In genomic region chr12:6827982-6828670, GRCh38 we compare ENCODE assay signal across 8 cellular contexts. TPM values are rescaled to one million over a fixed set of nuclear protein-coding genes. Genes with fewer than 3 reads are reported as not detected.
DNase-seq lines count a peak whose midpoint lies in the region; ATAC-seq and TF ChIP-seq lines count a peak whose summit lies in the region.

Gene P3H3, plus strand, starts transcription at chr12:6828407. Its CDS starts 34 bp downstream, at chr12:6828441.

- POLR2A ChIA-PET in activated CD4-positive, alpha-beta memory T cell treated with anti-CD3 and anti-CD28 coated beads for 36 hours (lab: Charles Lee), result interaction anchor here (0.8 to 2.2 kb wide), 7 partner anchors 12 to 104 kb away, joined by 3 to 7 read pairs (median 5); partner anchors contain the start of genes CD4, CDCA3, COPS7A and GNB3

- no peak for ATAC-seq in HG03439 (IDR thresholded peaks at IDR 0.05; ENCODE audit: unreplicated experiment)

- H3K9me3 Mint-ChIP-seq in activated CD4-positive, alpha-beta memory T cell treated with anti-CD3 and anti-CD28 coated beads for 36 hours, result no peaks in the 10 kb centered on the region
- H3K9me3 Mint-ChIP-seq in nephron, result no peaks in the 10 kb centered on the region

- H3K27me3 ChIP-seq in DOHH2 (ENCODE audit: control insufficient read depth, low read length), result peaks cover 86% of the 10 kb centered on the region

- no peaks in the 10 kb centered on the region for H3K79me2 ChIP-seq in DOHH2 (ENCODE audit: control insufficient read depth, low read length)

- CTCF ChIA-PET in activated CD4-positive, alpha-beta memory T cell treated with anti-CD3 and anti-CD28 coated beads for 36 hours (lab: Charles Lee), result interaction anchor here (0.6 to 2.8 kb wide), 13 partner anchors 14 to 154 kb away, joined by 3 to 16 read pairs (median 3); partner anchors contain the start of gene MLF2

- H3K4me1 Mint-ChIP-seq in activated CD4-positive, alpha-beta memory T cell treated with anti-CD3 and anti-CD28 coated beads for 36 hours (ENCODE audit: low read depth), result peaks cover 19% of the 10 kb centered on the region
- H3K4me1 Mint-ChIP-seq in nephron, result peaks cover 44% of the 10 kb centered on the region

- no peaks in the 10 kb centered on the region for H4K20me1 ChIP-seq in DOHH2 (ENCODE audit: control insufficient read depth, insufficient read depth, low read depth, low read length)

- H3K4me3 ChIP-seq in DOHH2 (ENCODE audit: low read length) (peak within 1 kb of the TSS; percentile 68), foreskin fibroblast (ENCODE audit: low read depth in 1 of 2, low read length in 2 of 2) (peak within 1 kb of the TSS; percentile 89 to 98)

- peak within 1 kb of the TSS; percentile 77 for H3K4me3 Mint-ChIP-seq in activated CD4-positive, alpha-beta memory T cell treated with anti-CD3 and anti-CD28 coated beads for 36 hours
- H3K4me3 Mint-ChIP-seq in nephron, result peak within 1 kb of the TSS; percentile 96 to 100 (median 97)

- TF ChIP-seq CTCF in DOHH2 (IDR thresholded peaks at IDR 0.05; ENCODE audit: low read depth, low read length, poor library complexity, severe bottlenecking) (no peak), foreskin fibroblast (IDR thresholded peaks at IDR 0.05; ENCODE audit: low read depth, low read length) (no peak), nephron (IDR thresholded peaks at IDR 0.05; ENCODE audit: unreplicated experiment in 3 of 3) (no peak)

- H3K36me3 Mint-ChIP-seq in activated CD4-positive, alpha-beta memory T cell treated with anti-CD3 and anti-CD28 coated beads for 36 hours, result no peaks in the 10 kb centered on the region
- peaks cover 22% of the 10 kb centered on the region for H3K36me3 Mint-ChIP-seq in nephron (ENCODE audit: low read depth)

- H3K27ac ChIP-seq in DOHH2 (ENCODE audit: low read depth, low read length), result no peak within 1 kb of the TSS

- peak within 1 kb of the TSS; percentile 92 for H3K4me2 ChIP-seq in DOHH2 (ENCODE audit: low read length)

- no peak within 1 kb of the TSS for H3K27ac Mint-ChIP-seq in activated CD4-positive, alpha-beta memory T cell treated with anti-CD3 and anti-CD28 coated beads for 36 hours
- H3K27ac Mint-ChIP-seq in nephron, result peak within 1 kb of the TSS; percentile 98 to 99 (median 98)

- DNase-seq in LoVo (ENCODE audit: low spot score), result peak; percentile 22
- DNase-seq in activated CD4-positive, alpha-beta memory T cell treated with anti-CD3 and anti-CD28 coated beads for 36 hours, result no peak
- DNase-seq in foreskin fibroblast, result peak; percentile 30 to 68
- DNase-seq in dedifferentiated amniotic fluid mesenchymal stem cell (ENCODE audit: extremely low spot score), result no peak
- DNase-seq in NCI-H774 (lab: John Stamatoyannopoulos, UW), result no peak

- H3K27me3 Mint-ChIP-seq in activated CD4-positive, alpha-beta memory T cell treated with anti-CD3 and anti-CD28 coated beads for 36 hours, result peaks cover 29% of the 10 kb centered on the region
- peaks cover 3% of the 10 kb centered on the region for H3K27me3 Mint-ChIP-seq in nephron (ENCODE audit: low read depth)

- no peaks in the 10 kb centered on the region for H3K9me3 ChIP-seq in DOHH2 (ENCODE audit: control insufficient read depth, insufficient read depth, low read length)

- peaks cover 21% of the 10 kb centered on the region for H3K4me1 ChIP-seq in DOHH2 (ENCODE audit: control insufficient read depth, low read length)

- H3K9me2 ChIP-seq in DOHH2 (replicated peaks; ENCODE audit: control insufficient read depth, low read length), result no peaks in the 10 kb centered on the region

- no peaks in the 10 kb centered on the region for H3F3A ChIP-seq in DOHH2 (ENCODE audit: control insufficient read depth, insufficient read depth)

- intact Hi-C loops in activated CD4-positive, alpha-beta memory T cell treated with anti-CD3 and anti-CD28 coated beads for 36 hours (cut with micrococcal nuclease), result loop anchor here (2.0 to 5.0 kb wide), 3 partner anchors 35 to 211 kb away; partner anchors contain the start of gene ZNF384

- H3K36me3 ChIP-seq in DOHH2 (ENCODE audit: control insufficient read depth, low read length), result no peaks in the 10 kb centered on the region

RNA-seq across cellular contexts. Expression of gene P3H3, which starts in this region (rescaled TPM):
- 1 to 10 TPM; 2.5 to 2.7 TPM for total RNA-seq in activated CD4-positive, alpha-beta memory T cell treated with anti-CD3 and anti-CD28 coated beads for 36 hours

Comparison
In these comparisons a context has a peak if more than half of its experiments do, and no peak if none do; other contexts are left out.
1. DNase-seq: peak in LoVo (single experiment) and foreskin fibroblast (2 of 2); none in activated CD4-positive, alpha-beta memory T cell treated with anti-CD3 and anti-CD28 coated beads for 36 hours (single experiment), dedifferentiated amniotic fluid mesenchymal stem cell (single experiment) and NCI-H774 (single experiment).